31 cellular contexts compared by ENCODE assay signal in the genomic region with DNA sequence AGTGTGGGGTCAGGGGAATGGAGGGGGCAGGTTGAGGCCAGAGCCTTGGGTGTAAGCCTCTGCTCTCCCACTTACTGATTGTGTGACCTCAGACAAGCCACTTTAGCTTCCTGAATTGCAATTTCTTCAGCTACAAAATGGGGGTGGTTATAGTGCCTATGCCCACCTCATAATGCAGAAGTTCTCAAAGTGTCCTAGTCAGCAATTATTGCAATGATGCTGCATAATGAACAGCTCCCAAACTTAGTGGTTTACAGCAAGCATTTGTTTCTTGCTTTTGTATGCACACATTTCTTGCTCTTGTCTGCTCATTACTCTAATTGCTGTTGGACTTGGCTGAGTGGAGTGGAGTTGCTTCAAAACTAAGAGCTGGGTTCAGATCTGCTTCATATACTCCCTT. TPM values are rescaled to one million over a fixed set of nuclear protein-coding genes. Genes with fewer than 3 reads are reported as not detected.
"Had no signal": no experiment of that assay in that cellular context is flagged by ENCODE, and none has a peak within 500 bp of the region (broad histone marks: within the 10 kb centered on the region; RNA-seq: fewer than 3 reads in every experiment).

No MANE protein-coding gene starts in this region.

- H2AFZ ChIP-seq: neural progenitor cell, parathyroid adenoma had no signal

- DNase-seq: natural killer cell; occipital lobe; ovary; psoas muscle; right cardiac atrium; spleen; stimulated activated CD4-positive, alpha-beta T cell treated with anti-CD3 and anti-CD28 coated beads, Interleukin-12 subunit alpha, Interleukin-12 subunit beta, amount 100 ng/mL, for 4 hours; stimulated activated CD4-positive, alpha-beta T cell treated with anti-CD3 and anti-CD28 coated beads, Interleukin-1b, Interleukin-23, amount 100 ng/mL, for 48 hours; stimulated activated CD4-positive, alpha-beta T cell treated with anti-CD3 and anti-CD28 coated beads, Interleukin-4, amount 100 ng/mL, for 1 hour; stimulated activated CD4-positive, alpha-beta T cell treated with anti-CD3 and anti-CD28 coated beads, Interleukin-4, amount 100 ng/mL, for 4 hours; stimulated activated CD8-positive, alpha-beta memory T cell treated with anti-CD3 and anti-CD28 coated beads, Interleukin-4, amount 100 ng/mL, for 48 hours; stimulated activated naive CD4-positive, alpha-beta T cell; stimulated activated naive CD8-positive, alpha-beta T cell treated with anti-CD3 and anti-CD28 coated beads, Interleukin-15, amount 100 ng/mL, for 72 hours; stimulated activated naive CD8-positive, alpha-beta T cell treated with anti-CD3 and anti-CD28 coated beads, Interleukin-15, Interleukin-2, amounts not matched to agents 100 U/mL and 50 U/mL, for 24 hours; substantia nigra; testis; tibial artery; transverse colon; upper lobe of right lung; uterus had no signal

- H3K27me3 ChIP-seq: neural progenitor cell, ovary, testis, upper lobe of right lung, uterus had no signal

- ATAC-seq: natural killer cell; psoas muscle; right cardiac atrium; sciatic nerve; stimulated activated memory B cell treated with anti-CD40 and anti-IgM and Interleukin-4, amounts not matched to agents 10 μg/mL and 1 μg/mL and 100 μg/mL, for 72 hours; stimulated activated naive CD8-positive, alpha-beta T cell treated with anti-CD3 and anti-CD28 coated beads, Interleukin-15, amount 100 ng/mL, for 72 hours; stimulated activated naive CD8-positive, alpha-beta T cell treated with anti-CD3 and anti-CD28 coated beads, Interleukin-15, Interleukin-2, amounts not matched to agents 100 U/mL and 50 U/mL, for 24 hours; upper lobe of right lung had no signal

- H3K36me3 ChIP-seq: neural progenitor cell, ovary, spleen, suprapubic skin, tibial artery, transverse colon, upper lobe of right lung, uterus had no signal

- H3K4me3 ChIP-seq: neural progenitor cell, ovary, psoas muscle, skin epidermis, smooth muscle cell, spleen, suprapubic skin, testis, tibial artery, transverse colon, upper lobe of right lung, uterus had no signal

- H3K27ac ChIP-seq: neural progenitor cell, ovary, parathyroid adenoma, psoas muscle, skin epidermis, spleen, suprapubic skin, testis, tibial artery, transverse colon, upper lobe of right lung, uterus had no signal

- H3K9me3 ChIP-seq: ovary, psoas muscle, spleen, testis, tibial artery, transverse colon, upper lobe of right lung, uterus had no signal

- H3K9ac ChIP-seq: neural progenitor cell, parathyroid adenoma had no signal

- H3K4me1 ChIP-seq: neural progenitor cell, parathyroid adenoma, psoas muscle, spleen, suprapubic skin, testis, tibial artery, transverse colon, upper lobe of right lung, uterus had no signal

- H3K4me2 ChIP-seq: neural progenitor cell, smooth muscle cell had no signal

- H3K79me2 ChIP-seq: parathyroid adenoma had no signal

RNA-seq across cellular contexts. Expression of gene CYP4F22, which starts 36.0 kb away (rescaled TPM):
- total RNA-seq: occipital lobe, osteoblast, progenitor cell of endocrine pancreas, renal cortical epithelial cell, right cardiac atrium, sciatic nerve, smooth muscle cell, transverse colon, upper lobe of right lung, uterus had no signal
- polyA plus RNA-seq: neural cell, right cardiac atrium, smooth muscle cell had no signal
